8 cellular contexts compared by ENCODE assay signal in genomic region chr17:36947922-36948716, GRCh38. TPM values are rescaled to one million over a fixed set of nuclear protein-coding genes. Genes with fewer than 3 reads are reported as not detected.
A peak's percentile ranks its signal among the peaks of the same experiment; 100 is the strongest.
DNase-seq lines count a peak whose midpoint lies in the region; ATAC-seq, FAIRE-seq and TF ChIP-seq lines count a peak whose summit lies in the region.

No MANE protein-coding gene starts in this region.

- CTCF ChIA-PET in Calu3 (lab: Charles Lee), result interaction anchor here (0.7 to 2.1 kb wide), 7 partner anchors 10 to 131 kb away, joined by 4 to 15 read pairs (median 5); no protein-coding TSS in a partner anchor
- CTCF ChIA-PET in activated CD8-positive, alpha-beta T cell treated with anti-CD3 and anti-CD28 coated beads for 36 hours (lab: Charles Lee), result interaction anchor here (1.6 kb wide), 1 partner anchor 345 kb away, joined by 3 read pairs; no protein-coding TSS in a partner anchor

- FAIRE-seq in small intestine (lab: Jason Lieb, UNC), result no peak

- POLR2A ChIA-PET in activated CD8-positive, alpha-beta T cell treated with anti-CD3 and anti-CD28 coated beads for 36 hours (lab: Charles Lee), result interaction anchor here (1.1 to 3.2 kb wide), 4 partner anchors 9 to 348 kb away, joined by 3 to 19 read pairs (median 8); partner anchors contain the start of gene LHX1

- peaks cover 42% of the 10 kb centered on the region for H3K27me3 Mint-ChIP-seq in Calu3 (ENCODE audit: unreplicated experiment)
- peaks cover 41% of the 10 kb centered on the region for H3K27me3 Mint-ChIP-seq in activated CD8-positive, alpha-beta T cell treated with anti-CD3 and anti-CD28 coated beads for 36 hours

- peak; percentile 2 for ATAC-seq in HG03432 (IDR thresholded peaks at IDR 0.05; ENCODE audit: unreplicated experiment)
- ATAC-seq in activated CD8-positive, alpha-beta T cell treated with anti-CD3 and anti-CD28 coated beads for 36 hours, result peak; percentile 40
- ATAC-seq in left ventricle myocardium superior, result peak; percentile 76
- no peak for ATAC-seq in GM21576 (IDR thresholded peaks at IDR 0.05; ENCODE audit: unreplicated experiment)

- H3K27me3 ChIP-seq in small intestine (ENCODE audit: control insufficient read depth in 2 of 2, insufficient read depth in 2 of 2, low read length in 2 of 2), result peaks cover 4 to 26% of the 10 kb centered on the region in 2 donors

- BruUV-seq in Calu3 (replicated peaks; lab: Mats Ljungman, UMichigan), result TSS peak; percentile 90

- DNase-seq in Calu3, result no peak
- DNase-seq in activated CD8-positive, alpha-beta T cell treated with anti-CD3 and anti-CD28 coated beads for 36 hours, result no peak
- DNase-seq in left ventricle myocardium superior, result no peak
- no peak for DNase-seq in small intestine
- no peak for DNase-seq in GM03348 (ENCODE audit: low spot score)
- no peak for DNase-seq in NCI-H226

- H3K27ac Mint-ChIP-seq in Calu3 (ENCODE audit: unreplicated experiment), result peak overlapping the region; percentile 85
- H3K27ac Mint-ChIP-seq in activated CD8-positive, alpha-beta T cell treated with anti-CD3 and anti-CD28 coated beads for 36 hours, result peak overlapping the region; percentile 96

- peak overlapping the region in 1 of 2 donors; percentile 59 for H3K4me3 ChIP-seq in small intestine (ENCODE audit: low read depth in 1 of 2, low read length in 2 of 2)

- intact Hi-C loops in Calu3 (cut with micrococcal nuclease; ENCODE audit: unreplicated experiment) (loop anchor here (2.0 kb wide), 1 partner anchor 27 kb away; no protein-coding TSS in a partner anchor), left ventricle myocardium superior (cut with micrococcal nuclease) (no loop called here)
- intact Hi-C loops in activated CD8-positive, alpha-beta T cell treated with anti-CD3 and anti-CD28 coated beads for 36 hours (cut with micrococcal nuclease), result no loop called here

- peaks cover 4% of the 10 kb centered on the region in 2 donors for H3K36me3 ChIP-seq in small intestine (ENCODE audit: control insufficient read depth in 2 of 2, insufficient read depth in 2 of 2, low read length in 2 of 2)

- WGBS in small intestine, 3 donors, result 1 to 2% (median 2%) methylated on average over 26 of the region's 26 CpGs

- no peaks in the 10 kb centered on the region for H3K9me3 Mint-ChIP-seq in Calu3 (ENCODE audit: low read depth, unreplicated experiment)
- no peaks in the 10 kb centered on the region for H3K9me3 Mint-ChIP-seq in activated CD8-positive, alpha-beta T cell treated with anti-CD3 and anti-CD28 coated beads for 36 hours

- H3K36me3 Mint-ChIP-seq in Calu3 (ENCODE audit: insufficient read depth, unreplicated experiment), result peaks cover 43% of the 10 kb centered on the region
- H3K36me3 Mint-ChIP-seq in activated CD8-positive, alpha-beta T cell treated with anti-CD3 and anti-CD28 coated beads for 36 hours (ENCODE audit: low read depth), result peaks cover 36% of the 10 kb centered on the region

- peak overlapping the region; percentile 90 for H3K4me3 Mint-ChIP-seq in Calu3 (ENCODE audit: low read depth, unreplicated experiment)
- peak overlapping the region; percentile 83 for H3K4me3 Mint-ChIP-seq in activated CD8-positive, alpha-beta T cell treated with anti-CD3 and anti-CD28 coated beads for 36 hours

- H3K9me3 ChIP-seq in small intestine (ENCODE audit: control insufficient read depth, low read depth), result no peaks in the 10 kb centered on the region

- TF ChIP-seq CTCF in Calu3 (IDR thresholded peaks at IDR 0.05; ENCODE audit: unreplicated experiment), result no peak
- no peak for TF ChIP-seq CTCF in activated CD8-positive, alpha-beta T cell treated with anti-CD3 and anti-CD28 coated beads for 36 hours (IDR thresholded peaks at IDR 0.05)

- H3K4me1 ChIP-seq in small intestine (ENCODE audit: control insufficient read depth in 2 of 2, insufficient read depth in 1 of 2, low read depth in 1 of 2, low read length in 1 of 2), result peaks cover 7 to 12% of the 10 kb centered on the region in 2 donors

- peak overlapping the region; percentile 5 to 94 for H3K27ac ChIP-seq in small intestine (ENCODE audit: low read depth in 1 of 2, low read length in 1 of 2)

- peaks cover 44% of the 10 kb centered on the region for H3K4me1 Mint-ChIP-seq in Calu3 (ENCODE audit: low read depth, unreplicated experiment)
- H3K4me1 Mint-ChIP-seq in activated CD8-positive, alpha-beta T cell treated with anti-CD3 and anti-CD28 coated beads for 36 hours (ENCODE audit: low read depth), result peaks cover 50% of the 10 kb centered on the region

RNA-seq across cellular contexts. Expression of gene AATF, which starts 0.6 kb away (rescaled TPM):
- total RNA-seq in Calu3 (2022) (186 and 209 TPM in 2 replicates), left ventricle myocardium superior (26.1 TPM)
- 10 to 100 TPM; 81.8 to 90.3 TPM for total RNA-seq in activated CD8-positive, alpha-beta T cell treated with anti-CD3 and anti-CD28 coated beads for 36 hours
- polyA plus RNA-seq in small intestine, result 10 to 100 TPM; 33.2 to 50.5 (median 34.4) TPM

RNA-seq across cellular contexts. Expression of gene LHX1, which starts 10.8 kb away (rescaled TPM):
- total RNA-seq in Calu3 (2022), result 0.35 and 1.4 TPM in 2 replicates
- not detected for total RNA-seq in activated CD8-positive, alpha-beta T cell treated with anti-CD3 and anti-CD28 coated beads for 36 hours
- not detected for total RNA-seq in left ventricle myocardium superior
- polyA plus RNA-seq in small intestine, result not detected
